Comparison of ENCODE assay signal across 8 cellular contexts in genomic region chr2:117835990-117836760, GRCh38. TPM values are rescaled to one million over a fixed set of nuclear protein-coding genes. Genes with fewer than 3 reads are reported as not detected.
DNase-seq lines count a peak whose midpoint lies in the region; ATAC-seq and TF ChIP-seq lines count a peak whose summit lies in the region.

No MANE protein-coding gene starts in this region.

- H3K4me1 ChIP-seq in Loucy (ENCODE audit: insufficient read depth, low read length, poor library complexity, severe bottlenecking), result no peaks in the 10 kb centered on the region
- no peaks in the 10 kb centered on the region for H3K4me1 ChIP-seq in colonic mucosa

- H3K27ac ChIP-seq in colonic mucosa, result no peak overlapping the region

- no peaks in the 10 kb centered on the region for H4K20me1 ChIP-seq in Loucy (ENCODE audit: insufficient read depth, low read length, poor library complexity, severe bottlenecking)

- H3K79me2 ChIP-seq in Loucy (ENCODE audit: insufficient read depth, low read length), result no peaks in the 10 kb centered on the region

- no peak overlapping the region for H2AFZ ChIP-seq in Loucy (ENCODE audit: low read length)

- ATAC-seq in GM21786 (IDR thresholded peaks at IDR 0.05; ENCODE audit: unreplicated experiment), result peak; percentile 76

- DNase-seq in DMS53 treated with DMSO at 0.1 percent for 48 hours (lab: John Stamatoyannopoulos, UW; ENCODE audit: unreplicated experiment) (peak; percentile 57), colonic mucosa (peak; percentile 77), kidney tubule cell (ENCODE audit: low spot score) (peak; percentile 78), mesenteric fat pad (ENCODE audit: low spot score) (no peak)
- peak; percentile 36 to 48 for DNase-seq in activated CD4-positive, alpha-beta T cell treated with anti-CD3 and anti-CD28 coated beads for 24 hours (ENCODE audit: low read depth in 2 of 2)
- DNase-seq in stimulated activated CD4-positive, alpha-beta T cell treated with anti-CD3 and anti-CD28 coated beads, Interleukin-1b, Interleukin-23, amount 100 ng/mL, for 24 hours (ENCODE audit: low read depth in 4 of 4, low spot score in 1 of 4), result peak; percentile 26 to 36 (median 34)

- H3K9me2 ChIP-seq in Loucy (replicated peaks; ENCODE audit: low read depth, low read length), result no peaks in the 10 kb centered on the region

- no peak overlapping the region for H3K4me2 ChIP-seq in Loucy (ENCODE audit: low read depth, low read length, poor library complexity, severe bottlenecking)

- TF ChIP-seq CTCF in Loucy (conservative IDR thresholded peaks at IDR 0.05; ENCODE audit: low read length) (0 out of 2 replicates have a peak, but pooled peaks have one; percentile 15), colonic mucosa (IDR thresholded peaks at IDR 0.05) (peak; percentile 66)

- H3F3A ChIP-seq in Loucy (ENCODE audit: low read depth), result no peaks in the 10 kb centered on the region

- intact Hi-C loops in colonic mucosa (cut with DNase I), result loop anchor here (2.0 kb wide), 1 partner anchor 167 kb away; no protein-coding TSS in a partner anchor

- H3K27me3 ChIP-seq in Loucy (ENCODE audit: insufficient read depth, low read length, poor library complexity, severe bottlenecking) (no peaks in the 10 kb centered on the region), colonic mucosa (no peaks in the 10 kb centered on the region)

- peaks cover 22% of the 10 kb centered on the region; the same call in 1 of the 2 replicates for H3K36me3 ChIP-seq in Loucy (ENCODE audit: insufficient read depth, low read length)
- no peaks in the 10 kb centered on the region for H3K36me3 ChIP-seq in colonic mucosa

- H3K9me3 ChIP-seq in Loucy (ENCODE audit: insufficient read depth, low read depth, low read length) (no peaks in the 10 kb centered on the region), colonic mucosa (no peaks in the 10 kb centered on the region)

- no peak overlapping the region for H3K4me3 ChIP-seq in Loucy (ENCODE audit: low read length, poor library complexity, severe bottlenecking)
- H3K4me3 ChIP-seq in colonic mucosa, result peak overlapping the region; percentile 30

- H3K9ac ChIP-seq in Loucy (ENCODE audit: low read depth, low read length, poor library complexity, severe bottlenecking) (no peak overlapping the region), colonic mucosa (ENCODE audit: low read depth in 2 of 2, low read length in 2 of 2) (no peak overlapping the region)

RNA-seq across cellular contexts. Expression of gene DDX18, which starts 21.7 kb away (rescaled TPM):
- total RNA-seq in colonic mucosa (10 to 100 TPM; 42.0 to 63.3 TPM), mesenteric fat pad (51.6 TPM)
